24 cellular contexts compared by ENCODE assay signal in the genomic region with DNA sequence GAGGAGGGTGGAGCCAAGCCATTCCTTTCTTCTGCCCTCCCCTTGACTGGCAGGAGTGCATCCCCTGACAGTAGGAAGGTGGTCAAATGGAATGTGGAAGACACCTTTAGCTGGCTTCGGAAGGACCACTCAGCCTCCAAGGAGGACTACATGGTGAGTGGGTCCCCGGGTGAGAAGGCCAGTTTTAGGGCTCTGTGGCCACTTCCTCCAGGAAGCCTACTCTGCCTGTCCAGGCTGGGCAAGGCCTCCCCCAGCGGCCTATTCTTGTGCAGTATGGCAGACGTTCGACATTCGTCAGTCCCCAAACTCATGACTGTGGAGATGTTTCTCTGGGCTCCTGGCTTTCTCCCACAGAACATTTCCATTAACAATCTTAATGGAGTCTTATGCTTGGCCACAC. TPM values are rescaled to one million over a fixed set of nuclear protein-coding genes. Genes with fewer than 3 reads are reported as not detected.
A peak's percentile ranks its signal among the peaks of the same experiment; 100 is the strongest.
DNase-seq lines count a peak whose midpoint lies in the region; ATAC-seq and TF ChIP-seq lines count a peak whose summit lies in the region.
"Had no signal": no experiment of that assay in that cellular context is flagged by ENCODE, and none has a peak within 500 bp of the region (broad histone marks: within the 10 kb centered on the region; RNA-seq: fewer than 3 reads in every experiment).

No MANE protein-coding gene starts in this region.

- H3K4me3 ChIP-seq in ACC112 (ENCODE audit: low read depth, low read length) (no peak overlapping the region), GM23248 (no peak overlapping the region)
- H3K4me3 ChIP-seq: cardiac muscle cell, HAP-1, mucosa of descending colon, vagina had no signal

- H3K79me2 ChIP-seq in ACC112 (ENCODE audit: control insufficient read depth, insufficient read depth, low read length, unreplicated experiment) (no peaks in the 10 kb centered on the region), GM23248 (ENCODE audit: insufficient read depth) (peaks cover under 1% of the 10 kb centered on the region; the same call in 1 of the 2 replicates)

- H3K9me3 ChIP-seq in GM23248 (ENCODE audit: low read depth), result no peaks in the 10 kb centered on the region
- H3K9me3 ChIP-seq in CD4-positive, alpha-beta T cell (ENCODE audit: control insufficient read depth, low read length), result no peaks in the 10 kb centered on the region
- H3K9me3 ChIP-seq: HAP-1, mucosa of descending colon, vagina had no signal

- peaks cover 5% of the 10 kb centered on the region for H3K4me1 Mint-ChIP-seq in activated naive CD8-positive, alpha-beta T cell treated with anti-CD3 and anti-CD28 coated beads for 36 hours
- peaks cover 37 to 50% of the 10 kb centered on the region in 2 donors for H3K4me1 Mint-ChIP-seq in immature natural killer cell
- H3K4me1 Mint-ChIP-seq in CD4-positive, alpha-beta T cell (ENCODE audit: low read depth), result peaks cover 4% of the 10 kb centered on the region
- H3K4me1 Mint-ChIP-seq: neural crest cell had no signal

- H3K27me3 ChIP-seq in ACC112 (ENCODE audit: insufficient read depth, low read length), result no peaks in the 10 kb centered on the region
- no peaks in the 10 kb centered on the region for H3K27me3 ChIP-seq in GM23248 (replicated peaks; ENCODE audit: insufficient read depth)
- no peaks in the 10 kb centered on the region for H3K27me3 ChIP-seq in CD4-positive, alpha-beta T cell (ENCODE audit: control insufficient read depth, insufficient read depth, low read length)
- H3K27me3 ChIP-seq: cardiac muscle cell, vagina had no signal

- H2AFZ ChIP-seq in ACC112 (ENCODE audit: low read length, unreplicated experiment) (no peak overlapping the region), GM23248 (no peak overlapping the region)

- POLR2A ChIA-PET in CD4-positive, alpha-beta T cell (lab: Charles Lee), result interaction anchor here (1.0 to 2.6 kb wide), 3 partner anchors 9 to 53 kb away, joined by 3 to 15 read pairs (median 8); a partner anchor contains a TSS

- DNase-seq in GM23248 (no peak), immature natural killer cell (no peak), COR-L47 (lab: John Stamatoyannopoulos, UW) (no peak), SW480 (ENCODE audit: low spot score) (no peak)
- DNase-seq in activated naive CD8-positive, alpha-beta T cell treated with anti-CD3 and anti-CD28 coated beads for 36 hours, result no peak
- no peak for DNase-seq in CD4-positive, alpha-beta T cell
- DNase-seq: activated B cell treated with CpG ODN at 0.5 μM for 24 hours; CD8-positive, alpha-beta memory T cell; dermis blood vessel endothelial cell; DMS79 treated with DMSO at 0.1 percent for 48 hours; mucosa of descending colon; NCI-H1417 treated with DMSO at 0.1 percent for 48 hours; NCI-H2107; NCI-H510A; substantia nigra; T1000 had no signal

- in situ Hi-C loops in GM23248 (cut with MboI), result no loop called here

- intact Hi-C loops in CD4-positive, alpha-beta T cell (cut with DNase I, micrococcal nuclease), result no loop called here

- ATAC-seq in CD4-positive, alpha-beta T cell (ENCODE audit: poor library complexity), result no peak
- ATAC-seq: mucosa of descending colon, sciatic nerve, SK-N-SH treated with all-trans-retinoic acid at 6 μM for 48 hours had no signal

- H4K20me1 ChIP-seq in GM23248 (ENCODE audit: insufficient read depth), result no peaks in the 10 kb centered on the region

- peaks cover 3% of the 10 kb centered on the region for H3K36me3 Mint-ChIP-seq in activated naive CD8-positive, alpha-beta T cell treated with anti-CD3 and anti-CD28 coated beads for 36 hours
- peaks cover 16 to 42% (median 23%) of the 10 kb centered on the region in 3 donors for H3K36me3 Mint-ChIP-seq in immature natural killer cell
- peaks cover 78% of the 10 kb centered on the region for H3K36me3 Mint-ChIP-seq in CD4-positive, alpha-beta T cell (ENCODE audit: low read depth)

- H3K4me2 ChIP-seq in GM23248 (ENCODE audit: unreplicated experiment), result no peak overlapping the region

- no peak overlapping the region for H3K9ac ChIP-seq in GM23248

- no peaks in the 10 kb centered on the region for H3K27me3 Mint-ChIP-seq in activated naive CD8-positive, alpha-beta T cell treated with anti-CD3 and anti-CD28 coated beads for 36 hours
- peaks cover 8 to 13% (median 11%) of the 10 kb centered on the region in 3 donors for H3K27me3 Mint-ChIP-seq in immature natural killer cell (ENCODE audit: low read depth in 3 of 3)
- no peaks in the 10 kb centered on the region for H3K27me3 Mint-ChIP-seq in CD4-positive, alpha-beta T cell
- H3K27me3 Mint-ChIP-seq: activated B cell treated with CpG ODN at 0.5 μM for 24 hours; CD8-positive, alpha-beta memory T cell had no signal

- H3K27ac ChIP-seq in ACC112 (ENCODE audit: low read depth, low read length) (peak overlapping the region; percentile 35), GM23248 (peak overlapping the region; percentile 56)
- H3K27ac ChIP-seq in CD4-positive, alpha-beta T cell (ENCODE audit: low read depth, low read length), result no peak overlapping the region
- H3K27ac ChIP-seq: cardiac muscle cell, vagina had no signal

- WGBS in GM23248 (ENCODE audit: low coverage in 1 of 2, low lambda C conversion rate in 2 of 2, missing lambda C conversion rate in 2 of 2), 2 experiments, result 91 to 94% methylated on average over 6 of the region's 6 CpGs

- H3K9me3 Mint-ChIP-seq in activated naive CD8-positive, alpha-beta T cell treated with anti-CD3 and anti-CD28 coated beads for 36 hours, result no peaks in the 10 kb centered on the region
- H3K9me3 Mint-ChIP-seq in immature natural killer cell, result no peaks in the 10 kb centered on the region
- no peaks in the 10 kb centered on the region for H3K9me3 Mint-ChIP-seq in CD4-positive, alpha-beta T cell
- H3K9me3 Mint-ChIP-seq: activated B cell treated with CpG ODN at 0.5 μM for 24 hours; activated T-helper 1 cell treated with anti-CD3 and anti-CD28 coated beads, Interleukin-12 subunit alpha, Interleukin-12 subunit beta, Interleukin-2, Interleukin-4 antibody, amounts not matched to agents 30 ng/mL and 10 ng/mL and 1 ng/mL, durations not matched to agents 14 hours and 24 hours and 36 hours; CD8-positive, alpha-beta memory T cell; neural crest cell had no signal

- TF ChIP-seq CTCF in CD4-positive, alpha-beta T cell (IDR thresholded peaks at IDR 0.05), result no peak

- peaks cover 27% of the 10 kb centered on the region; the same call in 1 of the 2 replicates for H3F3A ChIP-seq in GM23248 (ENCODE audit: insufficient read depth)

- CTCF ChIA-PET in CD4-positive, alpha-beta T cell (lab: Charles Lee), result interaction anchor here (2.1 kb wide), 1 partner anchor 26 kb away, joined by 9 read pairs; no protein-coding TSS in a partner anchor

- peak overlapping the region; percentile 46 for H3K27ac Mint-ChIP-seq in activated naive CD8-positive, alpha-beta T cell treated with anti-CD3 and anti-CD28 coated beads for 36 hours
- peak overlapping the region; percentile 84 to 97 (median 92) for H3K27ac Mint-ChIP-seq in immature natural killer cell
- no peak overlapping the region for H3K27ac Mint-ChIP-seq in CD4-positive, alpha-beta T cell
- H3K27ac Mint-ChIP-seq: activated B cell treated with CpG ODN at 0.5 μM for 24 hours had no signal

- H3K36me3 ChIP-seq in ACC112 (ENCODE audit: insufficient read depth, low read length) (peaks cover 10% of the 10 kb centered on the region; the same call in 1 of the 2 replicates), GM23248 (ENCODE audit: low read depth) (peaks cover 20% of the 10 kb centered on the region; the same call in 1 of the 2 replicates)

- no peaks in the 10 kb centered on the region for H3K9me2 ChIP-seq in GM23248 (ENCODE audit: insufficient read depth)

- H3K4me1 ChIP-seq in ACC112 (ENCODE audit: control insufficient read depth, insufficient read depth, low read length, unreplicated experiment), result peaks cover 22% of the 10 kb centered on the region
- H3K4me1 ChIP-seq in GM23248 (ENCODE audit: insufficient read depth), result peaks cover 13% of the 10 kb centered on the region; the same call in 1 of the 2 replicates
- H3K4me1 ChIP-seq: HAP-1 had no signal

- H3K4me3 Mint-ChIP-seq in activated naive CD8-positive, alpha-beta T cell treated with anti-CD3 and anti-CD28 coated beads for 36 hours, result no peak overlapping the region
- peak overlapping the region in 2 of 5 donors; percentile 59 to 67 for H3K4me3 Mint-ChIP-seq in immature natural killer cell
- no peak overlapping the region for H3K4me3 Mint-ChIP-seq in CD4-positive, alpha-beta T cell
- H3K4me3 Mint-ChIP-seq: activated B cell treated with CpG ODN at 0.5 μM for 24 hours; activated T-helper 1 cell treated with anti-CD3 and anti-CD28 coated beads, Interleukin-12 subunit alpha, Interleukin-12 subunit beta, Interleukin-2, Interleukin-4 antibody, amounts not matched to agents 30 ng/mL and 10 ng/mL and 1 ng/mL, durations not matched to agents 14 hours and 24 hours and 36 hours; neural crest cell had no signal

RNA-seq across cellular contexts. Expression of a gene that starts 9.1 kb away (rescaled TPM):
- 4.2 and 5.3 TPM in 2 replicates for total RNA-seq in GM23248 (2014; rRNA removed; shearing (Covaris generic))
- polyA plus RNA-seq in GM23248 (2016; fragmentation: Nextera tagmentation; extraction: Ambion mirVana), result 23.8 and 24.3 TPM in 2 replicates
- total RNA-seq in activated naive CD8-positive, alpha-beta T cell treated with anti-CD3 and anti-CD28 coated beads for 36 hours, result 10 to 100 TPM; 28.4 to 30.2 TPM
- 10 to 100 TPM; 78.4 to 93.4 (median 83.0) TPM for polyA plus RNA-seq in immature natural killer cell
- 100 to 1,000 TPM; 100 TPM for total RNA-seq in CD4-positive, alpha-beta T cell

RNA-seq across cellular contexts. Expression of a gene that starts 28.4 kb away (rescaled TPM):
- total RNA-seq in GM23248 (2014; rRNA removed; shearing (Covaris generic)), result 10.8 and 12.6 TPM in 2 replicates
- 6.0 and 6.9 TPM in 2 replicates for polyA plus RNA-seq in GM23248 (2016; fragmentation: Nextera tagmentation; extraction: Ambion mirVana)
- total RNA-seq in activated naive CD8-positive, alpha-beta T cell treated with anti-CD3 and anti-CD28 coated beads for 36 hours, result 10 to 100 TPM; 28.0 to 29.0 TPM
- polyA plus RNA-seq in immature natural killer cell, result 10 to 100 TPM in 1 of 3 donors, 1 to 10 TPM in 2; 7.1 to 17.9 (median 9.6) TPM
- total RNA-seq in CD4-positive, alpha-beta T cell, result 10 to 100 TPM; 67.3 to 74.6 TPM

RNA-seq across cellular contexts. Expression of a gene that starts 31.7 kb away (rescaled TPM):
- total RNA-seq in GM23248 (2014; rRNA removed; shearing (Covaris generic)), result 14.5 and 22.6 TPM in 2 replicates
- polyA plus RNA-seq in GM23248 (2016; fragmentation: Nextera tagmentation; extraction: Ambion mirVana), result 24.4 and 25.7 TPM in 2 replicates
- total RNA-seq in activated naive CD8-positive, alpha-beta T cell treated with anti-CD3 and anti-CD28 coated beads for 36 hours, result 1 to 10 TPM; 5.9 to 6.2 TPM
- polyA plus RNA-seq in immature natural killer cell, result 10 to 100 TPM in 1 of 3 donors, 1 to 10 TPM in 1, under 1 TPM in 1; 0.77 to 17.5 (median 7.3) TPM
- total RNA-seq in CD4-positive, alpha-beta T cell, result not detected

RNA-seq across cellular contexts. Expression of a gene that starts 52.5 kb away (rescaled TPM):
- total RNA-seq in GM23248 (2014; rRNA removed; shearing (Covaris generic)), result 154 and 176 TPM in 2 replicates
- polyA plus RNA-seq in GM23248 (2016; fragmentation: Nextera tagmentation; extraction: Ambion mirVana), result 303 and 321 TPM in 2 replicates
- total RNA-seq in activated naive CD8-positive, alpha-beta T cell treated with anti-CD3 and anti-CD28 coated beads for 36 hours, result 10 to 100 TPM; 45.2 to 45.7 TPM
- 100 to 1,000 TPM in 1 of 3 donors, 10 to 100 TPM in 2; 76.8 to 119 (median 97.6) TPM for polyA plus RNA-seq in immature natural killer cell
- 10 to 100 TPM; 40.3 to 42.6 TPM for total RNA-seq in CD4-positive, alpha-beta T cell

RNA-seq across cellular contexts. Expression of a gene that starts 52.6 kb away (rescaled TPM):
- total RNA-seq in GM23248 (2014; rRNA removed; shearing (Covaris generic)), result 4.3 and 8.3 TPM in 2 replicates
- polyA plus RNA-seq in GM23248 (2016; fragmentation: Nextera tagmentation; extraction: Ambion mirVana) (1.4 and 2.1 TPM in 2 replicates), immature natural killer cell (1 to 10 TPM in 2 of 3 donors, not detected in 1; 1.0 to 1.1 TPM)
- total RNA-seq in activated naive CD8-positive, alpha-beta T cell treated with anti-CD3 and anti-CD28 coated beads for 36 hours, result 1 to 10 TPM; 2.5 to 3.1 TPM
- 1 to 10 TPM; 1.5 to 2.5 TPM for total RNA-seq in CD4-positive, alpha-beta T cell

Comparison
In these comparisons a context has a peak if more than half of its experiments do, and no peak if none do; other contexts are left out.
1. RNA of a gene that starts 31.7 kb away (total RNA-seq): 14.5 to 22.6 TPM in GM23248 and 5.9 to 6.2 TPM in activated naive CD8-positive, alpha-beta T cell treated with anti-CD3 and anti-CD28 coated beads for 36 hours; not detected in CD4-positive, alpha-beta T cell; every median in the first group is over 4 times any median in the second.